In genomic region chr20:13771853-13772453, GRCh38 we compare ENCODE assay signal across 8 cellular contexts. TPM values are rescaled to one million over a fixed set of nuclear protein-coding genes. Genes with fewer than 3 reads are reported as not detected.
DNase-seq lines count a peak whose midpoint lies in the region; ATAC-seq and TF ChIP-seq lines count a peak whose summit lies in the region.

No MANE protein-coding gene starts in this region.

- peaks cover 6 to 20% (median 11%) of the 10 kb centered on the region in 4 donors for H3K4me1 Mint-ChIP-seq in CD4-positive, CD25-positive, alpha-beta regulatory T cell

- no peaks in the 10 kb centered on the region for H3K9me3 Mint-ChIP-seq in CD4-positive, CD25-positive, alpha-beta regulatory T cell

- CTCF ChIA-PET in HEK293T (lab: Yijun Ruan, JAX), result interaction anchor here (0.7 to 1.3 kb wide), 3 partner anchors 13 to 130 kb away, joined by 3 to 9 read pairs (median 3); partner anchors contain the start of genes ESF1 and NDUFAF5

- peaks cover 60% of the 10 kb centered on the region for H3K36me3 ChIP-seq in CD4-positive, CD25-positive, alpha-beta regulatory T cell (ENCODE audit: control insufficient read depth, insufficient read depth, low read length)
- peaks cover 0 to 100% (median 69%) of the 10 kb centered on the region in 6 donors for H3K36me3 ChIP-seq in spleen

- WGBS in spleen, 5 donors, result 60 to 78% (median 67%) methylated on average over 4 of the region's 4 CpGs

- peak in 2 of 3 donors; percentile 33 to 45 for DNase-seq in CD4-positive, CD25-positive, alpha-beta regulatory T cell
- DNase-seq in HEK293T (ENCODE audit: extremely low spot score) (no peak), OCI-M1 (lab: John Stamatoyannopoulos, UW) (peak; percentile 71), fibroblast of gingiva (ENCODE audit: low read depth) (peak; percentile 27), spleen (no peak)
- DNase-seq in activated CD4-positive, alpha-beta T cell treated with anti-CD3 and anti-CD28 coated beads, Interleukin-2, amount 50 U/mL, for 1 hour, result no peak
- no peak for DNase-seq in effector CD8-positive, alpha-beta T cell (lab: John Stamatoyannopoulos, UW)

- no peaks in the 10 kb centered on the region for H3K27me3 ChIP-seq in CD4-positive, CD25-positive, alpha-beta regulatory T cell (ENCODE audit: control insufficient read depth, insufficient read depth, low read length)
- no peaks in the 10 kb centered on the region for H3K27me3 ChIP-seq in spleen (replicated peaks in 1 of 7)

- H3K27ac ChIP-seq in CD4-positive, CD25-positive, alpha-beta regulatory T cell (ENCODE audit: insufficient read depth, low read length, poor library complexity, severe bottlenecking), result no peak overlapping the region
- H3K27ac ChIP-seq in spleen, result no peak overlapping the region

- POLR2A ChIA-PET in HEK293T (lab: Yijun Ruan, JAX), result no interaction called here

- TF ChIP-seq POLR2A in spleen (IDR thresholded peaks at IDR 0.05), result no peak

- H3K9me3 ChIP-seq in CD4-positive, CD25-positive, alpha-beta regulatory T cell (ENCODE audit: control insufficient read depth in 2 of 2, low read length in 2 of 2), result no peaks in the 10 kb centered on the region
- H3K9me3 ChIP-seq in spleen, result no peaks in the 10 kb centered on the region

- H3K4me3 Mint-ChIP-seq in CD4-positive, CD25-positive, alpha-beta regulatory T cell, result no peak overlapping the region

- peaks cover 54% of the 10 kb centered on the region for H3K36me3 Mint-ChIP-seq in CD4-positive, CD25-positive, alpha-beta regulatory T cell

- no peaks in the 10 kb centered on the region for H3K27me3 Mint-ChIP-seq in CD4-positive, CD25-positive, alpha-beta regulatory T cell

- no peak for ATAC-seq in CD4-positive, CD25-positive, alpha-beta regulatory T cell (ENCODE audit: low read depth in 2 of 2)
- ATAC-seq in HG02981 (IDR thresholded peaks at IDR 0.05; ENCODE audit: unreplicated experiment), result no peak

- H3K4me3 ChIP-seq in CD4-positive, CD25-positive, alpha-beta regulatory T cell (ENCODE audit: low read depth, low read length), result no peak overlapping the region
- no peak overlapping the region for H3K4me3 ChIP-seq in spleen

- H3K27ac Mint-ChIP-seq in CD4-positive, CD25-positive, alpha-beta regulatory T cell, result no peak overlapping the region

- no peaks in the 10 kb centered on the region for H3K4me1 ChIP-seq in CD4-positive, CD25-positive, alpha-beta regulatory T cell (ENCODE audit: control insufficient read depth, insufficient read depth, low read length, poor library complexity, severe bottlenecking)
- peaks cover 0 to under 1% (median 0%) of the 10 kb centered on the region in 6 donors for H3K4me1 ChIP-seq in spleen

- intact Hi-C loops in spleen (cut with DNase I; ENCODE audit: low total_unique reads), result loop anchor here (5.0 kb wide), 1 partner anchor 650 kb away; no protein-coding TSS in a partner anchor

- TF ChIP-seq CTCF in spleen (IDR thresholded peaks at IDR 0.05 in 8 of 11, conservative IDR thresholded peaks at IDR 0.05 in 3 of 11), result peak in 8 of 11 experiments; percentile 20 to 55 (median 38)

TF ChIP-seq in HEK293T, 16 proteins besides CTCF, POLR2A, EP300 and RAD21:
- TF ChIP-seq ZNF384 (IDR thresholded peaks at IDR 0.05) (no peak; the same call in 1 of the 2 replicates), ARNT (IDR thresholded peaks at IDR 0.05) (no peak), FOXK2 (IDR thresholded peaks at IDR 0.05) (no peak), TARDBP (IDR thresholded peaks at IDR 0.05) (no peak), PKNOX1 (IDR thresholded peaks at IDR 0.05) (0 out of 2 replicates have a peak, but pooled peaks have one; percentile 16)

RNA-seq across cellular contexts. Expression of gene ESF1, which starts 12.8 kb away (rescaled TPM):
- 8.5 TPM for total RNA-seq in CD4-positive, CD25-positive, alpha-beta regulatory T cell
- 1 to 10 TPM; 4.1 to 5.0 (median 4.6) TPM for polyA plus RNA-seq in CD4-positive, CD25-positive, alpha-beta regulatory T cell
- total RNA-seq in spleen, result 10 to 100 TPM in 6 of 7 donors, 1 to 10 TPM in 1; 8.2 to 15.6 (median 14.6) TPM
- polyA plus RNA-seq in spleen, result 10 to 100 TPM in 1 of 3 donors, 1 to 10 TPM in 2; 6.9 to 10.3 (median 9.0) TPM

RNA-seq across cellular contexts. Expression of gene NDUFAF5, which starts 12.9 kb away (rescaled TPM):
- total RNA-seq in CD4-positive, CD25-positive, alpha-beta regulatory T cell, result 51.4 TPM
- 10 to 100 TPM in 3 of 4 donors, 1 to 10 TPM in 1; 7.3 to 17.8 (median 11.2) TPM for polyA plus RNA-seq in CD4-positive, CD25-positive, alpha-beta regulatory T cell
- 10 to 100 TPM; 11.5 to 31.0 (median 27.6) TPM for total RNA-seq in spleen
- polyA plus RNA-seq in spleen, result 10 to 100 TPM; 17.8 to 37.2 (median 23.3) TPM

Comparison
In these comparisons a context has a peak if more than half of its experiments do, and no peak if none do; other contexts are left out.
1. DNase-seq: peak in CD4-positive, CD25-positive, alpha-beta regulatory T cell (2 of 3), OCI-M1 (single experiment) and fibroblast of gingiva (single experiment); none in HEK293T (single experiment), spleen (single experiment), activated CD4-positive, alpha-beta T cell treated with anti-CD3 and anti-CD28 coated beads, Interleukin-2, amount 50 U/mL, for 1 hour (single experiment) and effector CD8-positive, alpha-beta T cell (single experiment).